2 cellular contexts compared by ENCODE assay signal in the genomic region with DNA sequence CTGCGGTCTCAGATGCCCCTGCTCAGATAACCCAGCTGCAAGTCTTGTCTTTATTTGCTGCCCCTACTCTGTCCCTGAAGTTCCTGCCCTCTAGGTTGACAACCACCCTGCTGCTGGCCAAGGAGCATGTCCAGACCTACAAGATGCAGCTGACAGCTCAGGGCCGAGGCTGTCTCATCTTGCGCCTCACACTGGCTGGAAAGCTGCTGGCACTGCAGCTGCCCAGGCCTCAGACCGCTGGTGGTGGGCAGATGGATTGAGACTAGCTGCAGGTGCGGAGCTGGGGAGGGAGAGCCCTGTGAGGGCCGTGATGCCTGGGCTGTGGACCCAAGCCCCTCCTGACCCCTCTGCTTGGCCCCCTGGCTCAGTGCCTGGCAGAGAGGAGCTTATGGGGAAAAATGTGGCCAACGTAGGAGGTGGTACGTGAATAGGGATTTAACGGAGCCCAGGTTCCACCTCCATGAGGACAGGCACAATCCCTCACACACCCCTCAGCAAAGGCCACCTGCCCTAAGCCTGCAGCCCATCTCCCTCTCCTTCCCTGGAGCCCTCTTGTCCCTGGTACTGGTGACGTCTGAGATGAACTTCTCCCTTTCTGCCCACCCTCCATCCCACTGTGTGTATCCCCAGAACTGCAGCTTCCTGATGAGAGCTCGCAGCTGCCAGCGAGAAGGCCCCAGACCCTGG.
TF ChIP-seq lines count a peak whose summit lies in the region.

No MANE protein-coding gene starts in this region.

TF ChIP-seq in SK-N-SH, 30 proteins besides CTCF, POLR2A, EP300 and RAD21:
- TF ChIP-seq RXRA (IDR thresholded peaks at IDR 0.05; ENCODE audit: borderline replicate concordance, low read depth) (no peak), FOXJ3 (CRISPR knock-in tag; IDR thresholded peaks at IDR 0.05) (no peak), GATA2 (CRISPR knock-in tag; IDR thresholded peaks at IDR 0.05) (no peak), YY1 (IDR thresholded peaks at IDR 0.05; ENCODE audit: low read depth) (no peak), CHD2 (IDR thresholded peaks at IDR 0.05; ENCODE audit: low read length, partially characterized antibody) (no peak), NRF1 (IDR thresholded peaks at IDR 0.05; ENCODE audit: low read depth, low read length) (no peak), MXI1 (IDR thresholded peaks at IDR 0.05; ENCODE audit: low read depth, low read length) (no peak), TCF12 (IDR thresholded peaks at IDR 0.05) (no peak), RFX5 (IDR thresholded peaks at IDR 0.05; ENCODE audit: low read length) (no peak), JUND (IDR thresholded peaks at IDR 0.05) (no peak), SIN3A (IDR thresholded peaks at IDR 0.05; ENCODE audit: borderline replicate concordance, low read depth, low read length) (no peak), GABPA (IDR thresholded peaks at IDR 0.05; ENCODE audit: low read depth) (no peak), RCOR1 (IDR thresholded peaks at IDR 0.05; ENCODE audit: low read length) (no peak)
- TF ChIP-seq, protein P1, sequence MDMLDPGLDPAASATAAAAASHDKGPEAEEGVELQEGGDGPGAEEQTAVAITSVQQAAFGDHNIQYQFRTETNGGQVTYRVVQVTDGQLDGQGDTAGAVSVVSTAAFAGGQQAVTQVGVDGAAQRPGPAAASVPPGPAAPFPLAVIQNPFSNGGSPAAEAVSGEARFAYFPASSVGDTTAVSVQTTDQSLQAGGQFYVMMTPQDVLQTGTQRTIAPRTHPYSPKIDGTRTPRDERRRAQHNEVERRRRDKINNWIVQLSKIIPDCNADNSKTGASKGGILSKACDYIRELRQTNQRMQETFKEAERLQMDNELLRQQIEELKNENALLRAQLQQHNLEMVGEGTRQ (IDR thresholded peaks at IDR 0.05; ENCODE audit: borderline replicate concordance, low read depth, low read length), result no peak
- TF ChIP-seq, protein P2, sequence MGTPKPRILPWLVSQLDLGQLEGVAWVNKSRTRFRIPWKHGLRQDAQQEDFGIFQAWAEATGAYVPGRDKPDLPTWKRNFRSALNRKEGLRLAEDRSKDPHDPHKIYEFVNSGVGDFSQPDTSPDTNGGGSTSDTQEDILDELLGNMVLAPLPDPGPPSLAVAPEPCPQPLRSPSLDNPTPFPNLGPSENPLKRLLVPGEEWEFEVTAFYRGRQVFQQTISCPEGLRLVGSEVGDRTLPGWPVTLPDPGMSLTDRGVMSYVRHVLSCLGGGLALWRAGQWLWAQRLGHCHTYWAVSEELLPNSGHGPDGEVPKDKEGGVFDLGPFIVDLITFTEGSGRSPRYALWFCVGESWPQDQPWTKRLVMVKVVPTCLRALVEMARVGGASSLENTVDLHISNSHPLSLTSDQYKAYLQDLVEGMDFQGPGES (IDR thresholded peaks at IDR 0.05; ENCODE audit: low read depth, low read length), result no peak
- TF ChIP-seq, protein P3, sequence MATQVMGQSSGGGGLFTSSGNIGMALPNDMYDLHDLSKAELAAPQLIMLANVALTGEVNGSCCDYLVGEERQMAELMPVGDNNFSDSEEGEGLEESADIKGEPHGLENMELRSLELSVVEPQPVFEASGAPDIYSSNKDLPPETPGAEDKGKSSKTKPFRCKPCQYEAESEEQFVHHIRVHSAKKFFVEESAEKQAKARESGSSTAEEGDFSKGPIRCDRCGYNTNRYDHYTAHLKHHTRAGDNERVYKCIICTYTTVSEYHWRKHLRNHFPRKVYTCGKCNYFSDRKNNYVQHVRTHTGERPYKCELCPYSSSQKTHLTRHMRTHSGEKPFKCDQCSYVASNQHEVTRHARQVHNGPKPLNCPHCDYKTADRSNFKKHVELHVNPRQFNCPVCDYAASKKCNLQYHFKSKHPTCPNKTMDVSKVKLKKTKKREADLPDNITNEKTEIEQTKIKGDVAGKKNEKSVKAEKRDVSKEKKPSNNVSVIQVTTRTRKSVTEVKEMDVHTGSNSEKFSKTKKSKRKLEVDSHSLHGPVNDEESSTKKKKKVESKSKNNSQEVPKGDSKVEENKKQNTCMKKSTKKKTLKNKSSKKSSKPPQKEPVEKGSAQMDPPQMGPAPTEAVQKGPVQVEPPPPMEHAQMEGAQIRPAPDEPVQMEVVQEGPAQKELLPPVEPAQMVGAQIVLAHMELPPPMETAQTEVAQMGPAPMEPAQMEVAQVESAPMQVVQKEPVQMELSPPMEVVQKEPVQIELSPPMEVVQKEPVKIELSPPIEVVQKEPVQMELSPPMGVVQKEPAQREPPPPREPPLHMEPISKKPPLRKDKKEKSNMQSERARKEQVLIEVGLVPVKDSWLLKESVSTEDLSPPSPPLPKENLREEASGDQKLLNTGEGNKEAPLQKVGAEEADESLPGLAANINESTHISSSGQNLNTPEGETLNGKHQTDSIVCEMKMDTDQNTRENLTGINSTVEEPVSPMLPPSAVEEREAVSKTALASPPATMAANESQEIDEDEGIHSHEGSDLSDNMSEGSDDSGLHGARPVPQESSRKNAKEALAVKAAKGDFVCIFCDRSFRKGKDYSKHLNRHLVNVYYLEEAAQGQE (IDR thresholded peaks at IDR 0.05; ENCODE audit: low read depth, low read length), result no peak
- TF ChIP-seq, protein P4, sequence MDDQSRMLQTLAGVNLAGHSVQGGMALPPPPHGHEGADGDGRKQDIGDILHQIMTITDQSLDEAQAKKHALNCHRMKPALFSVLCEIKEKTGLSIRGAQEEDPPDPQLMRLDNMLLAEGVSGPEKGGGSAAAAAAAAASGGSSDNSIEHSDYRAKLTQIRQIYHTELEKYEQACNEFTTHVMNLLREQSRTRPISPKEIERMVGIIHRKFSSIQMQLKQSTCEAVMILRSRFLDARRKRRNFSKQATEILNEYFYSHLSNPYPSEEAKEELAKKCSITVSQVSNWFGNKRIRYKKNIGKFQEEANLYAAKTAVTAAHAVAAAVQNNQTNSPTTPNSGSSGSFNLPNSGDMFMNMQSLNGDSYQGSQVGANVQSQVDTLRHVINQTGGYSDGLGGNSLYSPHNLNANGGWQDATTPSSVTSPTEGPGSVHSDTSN (IDR thresholded peaks at IDR 0.05), result no peak
- TF ChIP-seq, protein P5, sequence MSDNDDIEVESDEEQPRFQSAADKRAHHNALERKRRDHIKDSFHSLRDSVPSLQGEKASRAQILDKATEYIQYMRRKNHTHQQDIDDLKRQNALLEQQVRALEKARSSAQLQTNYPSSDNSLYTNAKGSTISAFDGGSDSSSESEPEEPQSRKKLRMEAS (IDR thresholded peaks at IDR 0.05; ENCODE audit: low read depth), result no peak
TF ChIP-seq in SK-N-SH: peak in this region for 0.

TF ChIP-seq in HepG2, 621 proteins besides CTCF, POLR2A, EP300 and RAD21:
- TF ChIP-seq ZNF138 (CRISPR knock-in tag; IDR thresholded peaks at IDR 0.05; ENCODE audit: low read depth) (no peak), HNRNPLL (IDR thresholded peaks at IDR 0.05; ENCODE audit: low read depth, low read length, poor library complexity, severe bottlenecking) (peak; percentile 50), ZFX (CRISPR knock-in tag; IDR thresholded peaks at IDR 0.05; ENCODE audit: low read depth) (peak; percentile 21; the same call in 1 of the 2 replicates), KAT2B (IDR thresholded peaks at IDR 0.05; ENCODE audit: borderline replicate concordance, low read depth, low read length) (no peak), FOSL2 (CRISPR knock-in tag; IDR thresholded peaks at IDR 0.05) (peak; percentile 33; the same call in 1 of the 2 replicates), ZNF44 (CRISPR knock-in tag; IDR thresholded peaks at IDR 0.05) (no peak), EEA1 (CRISPR knock-in tag; IDR thresholded peaks at IDR 0.05; ENCODE audit: borderline replicate concordance) (0 out of 2 replicates have a peak, but pooled peaks have one; percentile 18), SALL1 (CRISPR knock-in tag; IDR thresholded peaks at IDR 0.05) (0 out of 2 replicates have a peak, but pooled peaks have one; percentile 7), ATAD3A (CRISPR knock-in tag; IDR thresholded peaks at IDR 0.05) (0 out of 2 replicates have a peak, but pooled peaks have one; percentile 21), KMT2A (CRISPR knock-in tag; IDR thresholded peaks at IDR 0.05) (no peak)
- TF ChIP-seq, protein P6, sequence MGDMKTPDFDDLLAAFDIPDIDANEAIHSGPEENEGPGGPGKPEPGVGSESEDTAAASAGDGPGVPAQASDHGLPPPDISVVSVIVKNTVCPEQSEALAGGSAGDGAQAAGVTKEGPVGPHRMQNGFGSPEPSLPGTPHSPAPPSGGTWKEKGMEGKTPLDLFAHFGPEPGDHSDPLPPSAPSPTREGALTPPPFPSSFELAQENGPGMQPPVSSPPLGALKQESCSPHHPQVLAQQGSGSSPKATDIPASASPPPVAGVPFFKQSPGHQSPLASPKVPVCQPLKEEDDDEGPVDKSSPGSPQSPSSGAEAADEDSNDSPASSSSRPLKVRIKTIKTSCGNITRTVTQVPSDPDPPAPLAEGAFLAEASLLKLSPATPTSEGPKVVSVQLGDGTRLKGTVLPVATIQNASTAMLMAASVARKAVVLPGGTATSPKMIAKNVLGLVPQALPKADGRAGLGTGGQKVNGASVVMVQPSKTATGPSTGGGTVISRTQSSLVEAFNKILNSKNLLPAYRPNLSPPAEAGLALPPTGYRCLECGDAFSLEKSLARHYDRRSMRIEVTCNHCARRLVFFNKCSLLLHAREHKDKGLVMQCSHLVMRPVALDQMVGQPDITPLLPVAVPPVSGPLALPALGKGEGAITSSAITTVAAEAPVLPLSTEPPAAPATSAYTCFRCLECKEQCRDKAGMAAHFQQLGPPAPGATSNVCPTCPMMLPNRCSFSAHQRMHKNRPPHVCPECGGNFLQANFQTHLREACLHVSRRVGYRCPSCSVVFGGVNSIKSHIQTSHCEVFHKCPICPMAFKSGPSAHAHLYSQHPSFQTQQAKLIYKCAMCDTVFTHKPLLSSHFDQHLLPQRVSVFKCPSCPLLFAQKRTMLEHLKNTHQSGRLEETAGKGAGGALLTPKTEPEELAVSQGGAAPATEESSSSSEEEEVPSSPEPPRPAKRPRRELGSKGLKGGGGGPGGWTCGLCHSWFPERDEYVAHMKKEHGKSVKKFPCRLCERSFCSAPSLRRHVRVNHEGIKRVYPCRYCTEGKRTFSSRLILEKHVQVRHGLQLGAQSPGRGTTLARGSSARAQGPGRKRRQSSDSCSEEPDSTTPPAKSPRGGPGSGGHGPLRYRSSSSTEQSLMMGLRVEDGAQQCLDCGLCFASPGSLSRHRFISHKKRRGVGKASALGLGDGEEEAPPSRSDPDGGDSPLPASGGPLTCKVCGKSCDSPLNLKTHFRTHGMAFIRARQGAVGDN (CRISPR knock-in tag; IDR thresholded peaks at IDR 0.05), result 0 out of 2 replicates have a peak, but pooled peaks have one; percentile 5
- TF ChIP-seq, protein P7, sequence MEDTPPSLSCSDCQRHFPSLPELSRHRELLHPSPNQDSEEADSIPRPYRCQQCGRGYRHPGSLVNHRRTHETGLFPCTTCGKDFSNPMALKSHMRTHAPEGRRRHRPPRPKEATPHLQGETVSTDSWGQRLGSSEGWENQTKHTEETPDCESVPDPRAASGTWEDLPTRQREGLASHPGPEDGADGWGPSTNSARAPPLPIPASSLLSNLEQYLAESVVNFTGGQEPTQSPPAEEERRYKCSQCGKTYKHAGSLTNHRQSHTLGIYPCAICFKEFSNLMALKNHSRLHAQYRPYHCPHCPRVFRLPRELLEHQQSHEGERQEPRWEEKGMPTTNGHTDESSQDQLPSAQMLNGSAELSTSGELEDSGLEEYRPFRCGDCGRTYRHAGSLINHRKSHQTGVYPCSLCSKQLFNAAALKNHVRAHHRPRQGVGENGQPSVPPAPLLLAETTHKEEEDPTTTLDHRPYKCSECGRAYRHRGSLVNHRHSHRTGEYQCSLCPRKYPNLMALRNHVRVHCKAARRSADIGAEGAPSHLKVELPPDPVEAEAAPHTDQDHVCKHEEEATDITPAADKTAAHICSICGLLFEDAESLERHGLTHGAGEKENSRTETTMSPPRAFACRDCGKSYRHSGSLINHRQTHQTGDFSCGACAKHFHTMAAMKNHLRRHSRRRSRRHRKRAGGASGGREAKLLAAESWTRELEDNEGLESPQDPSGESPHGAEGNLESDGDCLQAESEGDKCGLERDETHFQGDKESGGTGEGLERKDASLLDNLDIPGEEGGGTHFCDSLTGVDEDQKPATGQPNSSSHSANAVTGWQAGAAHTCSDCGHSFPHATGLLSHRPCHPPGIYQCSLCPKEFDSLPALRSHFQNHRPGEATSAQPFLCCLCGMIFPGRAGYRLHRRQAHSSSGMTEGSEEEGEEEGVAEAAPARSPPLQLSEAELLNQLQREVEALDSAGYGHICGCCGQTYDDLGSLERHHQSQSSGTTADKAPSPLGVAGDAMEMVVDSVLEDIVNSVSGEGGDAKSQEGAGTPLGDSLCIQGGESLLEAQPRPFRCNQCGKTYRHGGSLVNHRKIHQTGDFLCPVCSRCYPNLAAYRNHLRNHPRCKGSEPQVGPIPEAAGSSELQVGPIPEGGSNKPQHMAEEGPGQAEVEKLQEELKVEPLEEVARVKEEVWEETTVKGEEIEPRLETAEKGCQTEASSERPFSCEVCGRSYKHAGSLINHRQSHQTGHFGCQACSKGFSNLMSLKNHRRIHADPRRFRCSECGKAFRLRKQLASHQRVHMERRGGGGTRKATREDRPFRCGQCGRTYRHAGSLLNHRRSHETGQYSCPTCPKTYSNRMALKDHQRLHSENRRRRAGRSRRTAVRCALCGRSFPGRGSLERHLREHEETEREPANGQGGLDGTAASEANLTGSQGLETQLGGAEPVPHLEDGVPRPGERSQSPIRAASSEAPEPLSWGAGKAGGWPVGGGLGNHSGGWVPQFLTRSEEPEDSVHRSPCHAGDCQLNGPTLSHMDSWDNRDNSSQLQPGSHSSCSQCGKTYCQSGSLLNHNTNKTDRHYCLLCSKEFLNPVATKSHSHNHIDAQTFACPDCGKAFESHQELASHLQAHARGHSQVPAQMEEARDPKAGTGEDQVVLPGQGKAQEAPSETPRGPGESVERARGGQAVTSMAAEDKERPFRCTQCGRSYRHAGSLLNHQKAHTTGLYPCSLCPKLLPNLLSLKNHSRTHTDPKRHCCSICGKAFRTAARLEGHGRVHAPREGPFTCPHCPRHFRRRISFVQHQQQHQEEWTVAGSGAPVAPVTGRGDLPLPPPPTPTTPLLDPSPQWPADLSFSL (CRISPR knock-in tag; IDR thresholded peaks at IDR 0.05), result no peak
- TF ChIP-seq, protein P8, sequence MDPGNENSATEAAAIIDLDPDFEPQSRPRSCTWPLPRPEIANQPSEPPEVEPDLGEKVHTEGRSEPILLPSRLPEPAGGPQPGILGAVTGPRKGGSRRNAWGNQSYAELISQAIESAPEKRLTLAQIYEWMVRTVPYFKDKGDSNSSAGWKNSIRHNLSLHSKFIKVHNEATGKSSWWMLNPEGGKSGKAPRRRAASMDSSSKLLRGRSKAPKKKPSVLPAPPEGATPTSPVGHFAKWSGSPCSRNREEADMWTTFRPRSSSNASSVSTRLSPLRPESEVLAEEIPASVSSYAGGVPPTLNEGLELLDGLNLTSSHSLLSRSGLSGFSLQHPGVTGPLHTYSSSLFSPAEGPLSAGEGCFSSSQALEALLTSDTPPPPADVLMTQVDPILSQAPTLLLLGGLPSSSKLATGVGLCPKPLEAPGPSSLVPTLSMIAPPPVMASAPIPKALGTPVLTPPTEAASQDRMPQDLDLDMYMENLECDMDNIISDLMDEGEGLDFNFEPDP (CRISPR knock-in tag; conservative IDR thresholded peaks at IDR 0.05), result 0 out of 2 replicates have a peak, but pooled peaks have one; percentile 48
- TF ChIP-seq, protein P9, sequence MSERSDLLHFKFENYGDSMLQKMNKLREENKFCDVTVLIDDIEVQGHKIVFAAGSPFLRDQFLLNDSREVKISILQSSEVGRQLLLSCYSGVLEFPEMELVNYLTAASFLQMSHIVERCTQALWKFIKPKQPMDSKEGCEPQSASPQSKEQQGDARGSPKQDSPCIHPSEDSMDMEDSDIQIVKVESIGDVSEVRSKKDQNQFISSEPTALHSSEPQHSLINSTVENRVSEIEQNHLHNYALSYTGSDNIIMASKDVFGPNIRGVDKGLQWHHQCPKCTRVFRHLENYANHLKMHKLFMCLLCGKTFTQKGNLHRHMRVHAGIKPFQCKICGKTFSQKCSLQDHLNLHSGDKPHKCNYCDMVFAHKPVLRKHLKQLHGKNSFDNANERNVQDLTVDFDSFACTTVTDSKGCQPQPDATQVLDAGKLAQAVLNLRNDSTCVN (CRISPR knock-in tag; IDR thresholded peaks at IDR 0.05; ENCODE audit: borderline replicate concordance), result 0 out of 2 replicates have a peak, but pooled peaks have one; percentile 25
